ENCODE assay signal across 8 cellular contexts in genomic region chr12:68236421-68237059, GRCh38.
DNase-seq lines count a peak whose midpoint lies in the region; ATAC-seq lines count a peak whose summit lies in the region.

No MANE protein-coding gene starts in this region.

- ATAC-seq in GM18519 (IDR thresholded peaks at IDR 0.05; ENCODE audit: low FRiP score, unreplicated experiment), result peak; percentile 44
- ATAC-seq in HG03045 (IDR thresholded peaks at IDR 0.05; ENCODE audit: unreplicated experiment), result peak; percentile 68

- in situ Hi-C loops in ACHN (cut with HindIII; ENCODE audit: low pct_ligation_motif_present, low pct_unique_long_range_greater_than_20kb, low sequenced_read_pairs), result no loop called here

- DNase-seq in ACHN (peak; percentile 74), OCI-M1 (lab: John Stamatoyannopoulos, UW) (peak; percentile 91), medulla oblongata (ENCODE audit: extremely low spot score) (peak; percentile 43), T1000 (lab: John Stamatoyannopoulos, UW) (no peak), NCI-H2171 treated with DMSO at 0.1 percent for 48 hours (lab: John Stamatoyannopoulos, UW) (no peak)
- peak; percentile 31 for DNase-seq in activated naive CD4-positive, alpha-beta T cell treated with anti-CD3 and anti-CD28 coated beads, Interleukin-2, amount 50 U/mL, for 16 hours

Comparison
In these comparisons a context has a peak if more than half of its experiments do, and no peak if none do; other contexts are left out.
1. DNase-seq: peak in ACHN (single experiment), OCI-M1 (single experiment), activated naive CD4-positive, alpha-beta T cell treated with anti-CD3 and anti-CD28 coated beads, Interleukin-2, amount 50 U/mL, for 16 hours (single experiment) and medulla oblongata (single experiment); none in T1000 (single experiment) and NCI-H2171 treated with DMSO at 0.1 percent for 48 hours (single experiment).